ENCODE assay signal across 1 cellular context in genomic region chr12:106248849-106249371, GRCh38.
TF ChIP-seq lines count a peak whose summit lies in the region.

No MANE protein-coding gene starts in this region.

TF ChIP-seq in GM12878, 131 proteins besides CTCF, POLR2A, EP300 and RAD21:
- TF ChIP-seq RUNX3 (IDR thresholded peaks at IDR 0.05; ENCODE audit: low read length), result peak; percentile 3; the same call in 1 of the 2 replicates
- TF ChIP-seq CBX5 (IDR thresholded peaks at IDR 0.05; ENCODE audit: low read depth), result no peak
- TF ChIP-seq BACH1 (IDR thresholded peaks at IDR 0.05; ENCODE audit: borderline replicate concordance), result no peak
- TF ChIP-seq, protein P1, sequence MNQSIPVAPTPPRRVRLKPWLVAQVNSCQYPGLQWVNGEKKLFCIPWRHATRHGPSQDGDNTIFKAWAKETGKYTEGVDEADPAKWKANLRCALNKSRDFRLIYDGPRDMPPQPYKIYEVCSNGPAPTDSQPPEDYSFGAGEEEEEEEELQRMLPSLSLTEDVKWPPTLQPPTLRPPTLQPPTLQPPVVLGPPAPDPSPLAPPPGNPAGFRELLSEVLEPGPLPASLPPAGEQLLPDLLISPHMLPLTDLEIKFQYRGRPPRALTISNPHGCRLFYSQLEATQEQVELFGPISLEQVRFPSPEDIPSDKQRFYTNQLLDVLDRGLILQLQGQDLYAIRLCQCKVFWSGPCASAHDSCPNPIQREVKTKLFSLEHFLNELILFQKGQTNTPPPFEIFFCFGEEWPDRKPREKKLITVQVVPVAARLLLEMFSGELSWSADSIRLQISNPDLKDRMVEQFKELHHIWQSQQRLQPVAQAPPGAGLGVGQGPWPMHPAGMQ (IDR thresholded peaks at IDR 0.05; ENCODE audit: borderline replicate concordance), result no peak
